22 cellular contexts compared by ENCODE assay signal in genomic region chr5:132123578-132123977, GRCh38. TPM values are rescaled to one million over a fixed set of nuclear protein-coding genes. Genes with fewer than 3 reads are reported as not detected.
"Had no signal": no experiment of that assay in that cellular context is flagged by ENCODE, and none has a peak within 500 bp of the region (broad histone marks: within the 10 kb centered on the region; RNA-seq: fewer than 3 reads in every experiment).

No MANE protein-coding gene starts in this region.

RNA-seq across cellular contexts. Expression of gene CSF2, which starts 50.0 kb away (rescaled TPM):
- total RNA-seq: naive thymus-derived CD8-positive, alpha-beta T cell; neural crest cell; occipital lobe; omental fat pad; osteoblast; osteocyte; posterior vena cava; progenitor cell of endocrine pancreas; prostate gland; psoas muscle; pulmonary artery endothelial cell; right atrium auricular region; right cardiac atrium; right lobe of liver; sciatic nerve; sigmoid colon; skeletal muscle tissue; smooth muscle cell; spleen had no signal
- polyA plus RNA-seq: naive thymus-derived CD8-positive, alpha-beta T cell; neural cell; ovary; pancreas; right cardiac atrium; smooth muscle cell; spleen had no signal
